ENCODE assay signal across 8 cellular contexts in the genomic region with DNA sequence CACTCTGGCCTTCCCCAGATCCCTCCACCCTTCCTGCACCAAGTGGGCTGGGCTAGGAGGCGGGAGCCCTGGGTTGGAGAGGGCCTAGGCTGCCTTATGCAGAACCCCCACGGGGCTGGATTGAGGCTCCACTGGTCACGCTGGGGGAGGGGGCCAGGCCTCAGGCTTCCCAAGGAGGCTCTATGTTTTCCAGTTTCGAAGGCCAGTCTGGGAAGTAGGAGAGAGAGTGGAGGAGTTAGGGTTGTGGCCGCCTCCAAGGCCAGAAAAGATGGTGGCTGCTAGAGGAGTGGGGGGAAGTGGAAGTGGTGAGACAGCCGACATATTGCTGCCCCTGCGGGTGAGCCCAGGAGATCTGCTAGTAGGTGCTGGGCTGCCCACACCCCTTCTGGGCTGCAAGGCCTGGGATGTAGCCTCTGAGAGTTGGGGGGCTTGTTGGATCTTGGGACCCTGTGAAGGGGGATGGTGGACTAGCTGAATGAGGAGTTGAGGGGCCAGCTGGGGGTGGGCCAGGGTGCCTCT.
A peak's percentile ranks its signal among the peaks of the same experiment; 100 is the strongest.
DNase-seq lines count a peak whose midpoint lies in the region; ATAC-seq and TF ChIP-seq lines count a peak whose summit lies in the region.

No MANE protein-coding gene starts in this region.

- no peaks in the 10 kb centered on the region for H3K27me3 Mint-ChIP-seq in stimulated activated memory B cell treated with anti-CD40 and anti-IgM and Interleukin-4, amounts not matched to agents 10 μg/mL and 1 μg/mL and 100 μg/mL, for 72 hours

- DNase-seq in GM12865 (ENCODE audit: low read depth) (peak; percentile 43), NOMO-1 treated with DMSO at 0.1 percent for 48 hours (lab: John Stamatoyannopoulos, UW; ENCODE audit: unreplicated experiment) (peak; percentile 51), astrocyte of the cerebellum (ENCODE audit: low read depth) (no peak), GM19240 (ENCODE audit: insufficient read length, low spot score) (no peak), NCI-H774 (lab: John Stamatoyannopoulos, UW) (no peak)

- ATAC-seq in stimulated activated memory B cell treated with anti-CD40 and anti-IgM and Interleukin-4, amounts not matched to agents 10 μg/mL and 1 μg/mL and 100 μg/mL, for 72 hours, result no peak
- no peak for ATAC-seq in GM21515 (IDR thresholded peaks at IDR 0.05; ENCODE audit: unreplicated experiment)

- H3K4me3 Mint-ChIP-seq in stimulated activated memory B cell treated with anti-CD40 and anti-IgM and Interleukin-4, amounts not matched to agents 10 μg/mL and 1 μg/mL and 100 μg/mL, for 72 hours, result peak overlapping the region; percentile 98

- peaks cover 74% of the 10 kb centered on the region for H3K4me1 Mint-ChIP-seq in stimulated activated memory B cell treated with anti-CD40 and anti-IgM and Interleukin-4, amounts not matched to agents 10 μg/mL and 1 μg/mL and 100 μg/mL, for 72 hours

- H3K36me3 Mint-ChIP-seq in stimulated activated memory B cell treated with anti-CD40 and anti-IgM and Interleukin-4, amounts not matched to agents 10 μg/mL and 1 μg/mL and 100 μg/mL, for 72 hours, result peaks cover 33% of the 10 kb centered on the region

- peak overlapping the region; percentile 95 for H3K27ac Mint-ChIP-seq in stimulated activated memory B cell treated with anti-CD40 and anti-IgM and Interleukin-4, amounts not matched to agents 10 μg/mL and 1 μg/mL and 100 μg/mL, for 72 hours

- in situ Hi-C loops in astrocyte of the cerebellum (cut with HindIII; ENCODE audit: low sequenced_read_pairs), result no loop called here

- no peaks in the 10 kb centered on the region for H3K9me3 Mint-ChIP-seq in stimulated activated memory B cell treated with anti-CD40 and anti-IgM and Interleukin-4, amounts not matched to agents 10 μg/mL and 1 μg/mL and 100 μg/mL, for 72 hours

- no peaks in the 10 kb centered on the region for H3K27me3 ChIP-seq in iPS-15b (ENCODE audit: control insufficient read depth, insufficient read depth, low read length)

- H3K9ac ChIP-seq in iPS-15b (ENCODE audit: low read depth, low read length), result peak overlapping the region; percentile 85

- peaks cover 8% of the 10 kb centered on the region for H3K36me3 ChIP-seq in iPS-15b (ENCODE audit: control insufficient read depth, insufficient read depth, low read length)

- TF ChIP-seq CTCF in GM12865 (IDR thresholded peaks at IDR 0.05; ENCODE audit: insufficient read depth, low read depth, low read length, missing control alignments) (no peak), astrocyte of the cerebellum (IDR thresholded peaks at IDR 0.05; ENCODE audit: low read depth, low read length, missing control alignments) (no peak)

- no peaks in the 10 kb centered on the region for H3K9me3 ChIP-seq in iPS-15b (ENCODE audit: control insufficient read depth, insufficient read depth, low read length)

- peaks cover 22% of the 10 kb centered on the region for H3K4me1 ChIP-seq in iPS-15b (ENCODE audit: control insufficient read depth, insufficient read depth, low read length)

- H3K4me3 ChIP-seq in GM12865 (ENCODE audit: low read depth, low read length) (peak overlapping the region; percentile 81), astrocyte of the cerebellum (ENCODE audit: low read depth, low read length) (peak overlapping the region; percentile 94), iPS-15b (ENCODE audit: low read depth, low read length) (peak overlapping the region; percentile 88)

Comparison
In these comparisons a context has a peak if more than half of its experiments do, and no peak if none do; other contexts are left out.
1. DNase-seq: peak in GM12865 (single experiment) and NOMO-1 treated with DMSO at 0.1 percent for 48 hours (single experiment); none in astrocyte of the cerebellum (single experiment), GM19240 (single experiment) and NCI-H774 (single experiment).
2. Peak in every context shown above with its lines, with median percentiles within 50 percentile points of each other: H3K4me3 ChIP-seq.